Comparison of ENCODE assay signal across 11 cellular contexts in genomic region chr11:8826145-8826786, GRCh38.
A peak's percentile ranks its signal among the peaks of the same experiment; 100 is the strongest.
DNase-seq lines count a peak whose midpoint lies in the region; ATAC-seq and TF ChIP-seq lines count a peak whose summit lies in the region.
"Had no signal": no experiment of that assay in that cellular context is flagged by ENCODE, and none has a peak within 500 bp of the region (broad histone marks: within the 10 kb centered on the region; RNA-seq: fewer than 3 reads in every experiment).

No MANE protein-coding gene starts in this region.

- peaks cover 14% of the 10 kb centered on the region for H3K4me1 ChIP-seq in hepatocyte (ENCODE audit: insufficient read depth)
- peaks cover 0 to 4% (median 4%) of the 10 kb centered on the region in 3 donors for H3K4me1 ChIP-seq in skeletal muscle tissue (ENCODE audit: control insufficient read depth in 3 of 3, insufficient read depth in 3 of 3, low read length in 3 of 3)
- no peaks in the 10 kb centered on the region for H3K4me1 ChIP-seq in tibial artery

- H2AFZ ChIP-seq in hepatocyte = no peak overlapping the region

- H3K36me3 Mint-ChIP-seq in stimulated activated effector memory CD8-positive, alpha-beta T cell treated with anti-CD3 and anti-CD28 coated beads, Interleukin-12 subunit alpha, Interleukin-12 subunit beta, amount 100 ng/mL, for 72 hours = no peaks in the 10 kb centered on the region
- H3K36me3 Mint-ChIP-seq: activated naive CD8-positive, alpha-beta T cell treated with anti-CD3 and anti-CD28 coated beads for 36 hours had no signal

- ATAC-seq in stimulated activated effector memory CD8-positive, alpha-beta T cell treated with anti-CD3 and anti-CD28 coated beads, Interleukin-12 subunit alpha, Interleukin-12 subunit beta, amount 100 ng/mL, for 72 hours = no peak
- no peak for ATAC-seq in sciatic nerve
- no peak for ATAC-seq in HG03354 (IDR thresholded peaks at IDR 0.05; ENCODE audit: poor library complexity, severe bottlenecking, unreplicated experiment)
- ATAC-seq: activated CD4-positive, alpha-beta T cell treated with anti-CD3 and anti-CD28 coated beads for 36 hours; HCT116 had no signal

- H3K9me3 ChIP-seq in hepatocyte (ENCODE audit: low read depth) = no peaks in the 10 kb centered on the region
- no peaks in the 10 kb centered on the region for H3K9me3 ChIP-seq in skeletal muscle tissue (ENCODE audit: control insufficient read depth in 3 of 3, low read length in 3 of 3)
- H3K9me3 ChIP-seq in tibial artery = no peaks in the 10 kb centered on the region

- DNase-seq in H4 (ENCODE audit: low spot score) = peak; percentile 48
- DNase-seq in astrocyte of the hippocampus (ENCODE audit: low read depth, low spot score) = peak; percentile 42
- peak; percentile 45 for DNase-seq in hepatocyte (ENCODE audit: low spot score)
- DNase-seq in stimulated activated effector memory CD8-positive, alpha-beta T cell treated with anti-CD3 and anti-CD28 coated beads, Interleukin-12 subunit alpha, Interleukin-12 subunit beta, amount 100 ng/mL, for 72 hours (ENCODE audit: low spot score in 2 of 2) = no peak
- no peak for DNase-seq in sciatic nerve (ENCODE audit: low spot score)
- DNase-seq in tibial artery = no peak
- DNase-seq: activated CD4-positive, alpha-beta T cell treated with anti-CD3 and anti-CD28 coated beads for 36 hours; activated naive CD8-positive, alpha-beta T cell treated with anti-CD3 and anti-CD28 coated beads for 36 hours had no signal

- no peaks in the 10 kb centered on the region for H3K4me1 Mint-ChIP-seq in stimulated activated effector memory CD8-positive, alpha-beta T cell treated with anti-CD3 and anti-CD28 coated beads, Interleukin-12 subunit alpha, Interleukin-12 subunit beta, amount 100 ng/mL, for 72 hours
- H3K4me1 Mint-ChIP-seq: activated CD4-positive, alpha-beta T cell treated with anti-CD3 and anti-CD28 coated beads for 36 hours; activated naive CD8-positive, alpha-beta T cell treated with anti-CD3 and anti-CD28 coated beads for 36 hours had no signal

- H3K9me2 ChIP-seq in hepatocyte (replicated peaks; ENCODE audit: insufficient read depth) = no peaks in the 10 kb centered on the region

- H3K27me3 ChIP-seq in hepatocyte (no peaks in the 10 kb centered on the region), skeletal muscle tissue (ENCODE audit: control insufficient read depth in 3 of 3, insufficient read depth in 3 of 3, low read length in 3 of 3) (no peaks in the 10 kb centered on the region), tibial artery (no peaks in the 10 kb centered on the region)

- no peak overlapping the region for H3K27ac Mint-ChIP-seq in stimulated activated effector memory CD8-positive, alpha-beta T cell treated with anti-CD3 and anti-CD28 coated beads, Interleukin-12 subunit alpha, Interleukin-12 subunit beta, amount 100 ng/mL, for 72 hours
- H3K27ac Mint-ChIP-seq: activated CD4-positive, alpha-beta T cell treated with anti-CD3 and anti-CD28 coated beads for 36 hours; activated naive CD8-positive, alpha-beta T cell treated with anti-CD3 and anti-CD28 coated beads for 36 hours had no signal

- H4K20me1 ChIP-seq in hepatocyte (ENCODE audit: insufficient read depth, poor library complexity, severe bottlenecking) = no peaks in the 10 kb centered on the region

- no peak overlapping the region for H3K4me3 Mint-ChIP-seq in stimulated activated effector memory CD8-positive, alpha-beta T cell treated with anti-CD3 and anti-CD28 coated beads, Interleukin-12 subunit alpha, Interleukin-12 subunit beta, amount 100 ng/mL, for 72 hours
- H3K4me3 Mint-ChIP-seq: activated CD4-positive, alpha-beta T cell treated with anti-CD3 and anti-CD28 coated beads for 36 hours; activated naive CD8-positive, alpha-beta T cell treated with anti-CD3 and anti-CD28 coated beads for 36 hours had no signal

- TF ChIP-seq CTCF in hepatocyte (IDR thresholded peaks at IDR 0.05; ENCODE audit: poor library complexity) = no peak
- no peak for TF ChIP-seq CTCF in tibial artery (IDR thresholded peaks at IDR 0.05)

- H3K4me3 ChIP-seq in hepatocyte (no peak overlapping the region), skeletal muscle tissue (ENCODE audit: low read length in 3 of 3) (no peak overlapping the region), tibial artery (no peak overlapping the region)

- H3K27ac ChIP-seq in hepatocyte (peak overlapping the region; percentile 67), skeletal muscle tissue (ENCODE audit: low read depth, low read length) (peak overlapping the region; percentile 9), tibial artery (no peak overlapping the region)

- peaks cover 14% of the 10 kb centered on the region for H3K79me2 ChIP-seq in hepatocyte

- no peak overlapping the region for H3K9ac ChIP-seq in skeletal muscle tissue (ENCODE audit: low read depth in 1 of 3, low read length in 3 of 3)

- H3K36me3 ChIP-seq in hepatocyte (replicated peaks; ENCODE audit: insufficient read depth, low read depth) (no peaks in the 10 kb centered on the region), skeletal muscle tissue (ENCODE audit: control insufficient read depth in 3 of 3, insufficient read depth in 3 of 3, low read length in 3 of 3) (no peaks in the 10 kb centered on the region), tibial artery (no peaks in the 10 kb centered on the region)

- intact Hi-C loops in sciatic nerve (cut with DNase I) (no loop called here), tibial artery (cut with DNase I; ENCODE audit: low total_unique reads) (no loop called here)

- no peaks in the 10 kb centered on the region for H3K9me3 Mint-ChIP-seq in stimulated activated effector memory CD8-positive, alpha-beta T cell treated with anti-CD3 and anti-CD28 coated beads, Interleukin-12 subunit alpha, Interleukin-12 subunit beta, amount 100 ng/mL, for 72 hours
- H3K9me3 Mint-ChIP-seq: activated naive CD8-positive, alpha-beta T cell treated with anti-CD3 and anti-CD28 coated beads for 36 hours had no signal

- H3K4me2 ChIP-seq in hepatocyte = peak overlapping the region; percentile 21

- WGBS in hepatocyte (ENCODE audit: low lambda C conversion rate, missing lambda C conversion rate) = 42% methylated on average over 6 of the region's 6 CpGs

Comparison
In these comparisons a context has a peak if more than half of its experiments do, and no peak if none do; other contexts are left out.
1. DNase-seq: peak in H4 (single experiment), astrocyte of the hippocampus (single experiment) and hepatocyte (single experiment); none in stimulated activated effector memory CD8-positive, alpha-beta T cell treated with anti-CD3 and anti-CD28 coated beads, Interleukin-12 subunit alpha, Interleukin-12 subunit beta, amount 100 ng/mL, for 72 hours (0 of 2), sciatic nerve (single experiment) and tibial artery (0 of 2).
2. H3K27ac ChIP-seq: peak in hepatocyte (single experiment) and skeletal muscle tissue (single experiment); none in tibial artery (0 of 2).